2 cellular contexts compared by ENCODE assay signal in the genomic region with DNA sequence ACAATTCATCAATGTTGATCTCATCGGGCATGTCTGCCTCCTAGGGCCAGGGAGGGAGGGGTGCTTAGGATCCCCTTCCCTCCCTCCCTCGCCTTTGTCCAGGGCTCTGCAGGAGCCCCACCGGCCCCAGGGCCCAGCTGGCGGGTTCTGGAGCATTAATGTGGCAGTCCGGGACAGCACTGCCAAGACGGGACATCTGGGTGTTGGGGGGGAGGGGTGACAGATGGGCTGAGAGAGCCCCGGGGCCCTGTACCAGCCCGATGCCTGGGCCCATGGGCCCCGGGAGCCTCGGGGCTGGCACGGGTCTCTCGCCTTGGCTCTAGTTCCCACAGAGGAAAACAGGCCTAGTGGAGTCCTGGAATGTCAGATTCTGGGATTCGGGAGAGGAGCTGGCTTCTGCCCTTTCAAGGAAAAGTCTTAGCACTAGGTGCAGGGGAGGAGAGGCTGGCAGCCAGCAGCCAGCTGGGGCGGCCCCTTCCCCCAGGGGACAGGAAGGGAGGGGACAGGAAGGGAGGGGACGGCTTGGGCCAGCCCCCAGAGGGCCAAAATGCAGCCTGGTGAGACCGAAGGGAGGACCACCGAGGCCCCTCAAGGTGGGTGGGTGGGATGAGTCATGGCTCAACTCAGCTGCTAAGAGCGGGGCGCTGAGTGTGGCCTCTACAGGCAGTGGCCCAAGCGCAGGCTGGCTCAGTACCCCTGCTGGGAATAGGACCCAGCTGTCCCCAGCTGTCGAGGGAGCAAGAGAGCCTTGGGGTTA.
TF ChIP-seq lines count a peak whose summit lies in the region.

No MANE protein-coding gene starts in this region.

TF ChIP-seq in SK-N-SH, 30 proteins besides CTCF, POLR2A, EP300 and RAD21 (continued from another document):
- TF ChIP-seq TEAD4 (IDR thresholded peaks at IDR 0.05; ENCODE audit: borderline replicate concordance, insufficient read depth): no peak
- no peak for TF ChIP-seq USF2 (IDR thresholded peaks at IDR 0.05; ENCODE audit: borderline replicate concordance, low read depth, low read length)
- no peak for TF ChIP-seq IRF3 (IDR thresholded peaks at IDR 0.05; ENCODE audit: low read depth, low read length)
- TF ChIP-seq YY1 (IDR thresholded peaks at IDR 0.05; ENCODE audit: low read depth): no peak
- no peak for TF ChIP-seq NFIC (IDR thresholded peaks at IDR 0.05; ENCODE audit: borderline replicate concordance)

TF ChIP-seq in SK-N-SH treated with all-trans-retinoic acid at 6 μM for 48 hours, 23 proteins besides CTCF, POLR2A, EP300 and RAD21 (continued from another document):
- TF ChIP-seq CREB5 (CRISPR knock-in tag; IDR thresholded peaks at IDR 0.05; ENCODE audit: low read depth) (no peak), ZNF70 (CRISPR knock-in tag; IDR thresholded peaks at IDR 0.05) (no peak), SNAI2 (CRISPR knock-in tag; IDR thresholded peaks at IDR 0.05) (no peak), TSHZ2 (CRISPR knock-in tag; IDR thresholded peaks at IDR 0.05) (no peak), ZFP3 (CRISPR knock-in tag; IDR thresholded peaks at IDR 0.05) (no peak), ZNF565 (CRISPR knock-in tag; conservative IDR thresholded peaks at IDR 0.05; ENCODE audit: low read depth) (no peak), ESRRG (CRISPR knock-in tag; IDR thresholded peaks at IDR 0.05) (no peak), TCF4 (CRISPR knock-in tag; IDR thresholded peaks at IDR 0.05; ENCODE audit: borderline replicate concordance) (no peak), GLIS3 (CRISPR knock-in tag; IDR thresholded peaks at IDR 0.05) (no peak), PATZ1 (CRISPR knock-in tag; IDR thresholded peaks at IDR 0.05; ENCODE audit: borderline replicate concordance) (no peak)
